14 cellular contexts compared by ENCODE assay signal in genomic region chr4:147546341-147546740, GRCh38.
A peak's percentile ranks its signal among the peaks of the same experiment; 100 is the strongest.
DNase-seq lines count a peak whose midpoint lies in the region; ATAC-seq and TF ChIP-seq lines count a peak whose summit lies in the region.
"Had no signal": no experiment of that assay in that cellular context is flagged by ENCODE, and none has a peak within 500 bp of the region (broad histone marks: within the 10 kb centered on the region; RNA-seq: fewer than 3 reads in every experiment).

No MANE protein-coding gene starts in this region.

- DNase-seq in DMS53 (lab: John Stamatoyannopoulos, UW) = peak; percentile 47
- no peak for DNase-seq in DMS53 treated with DMSO at 0.1 percent for 48 hours (lab: John Stamatoyannopoulos, UW; ENCODE audit: unreplicated experiment)
- peak in 1 of 2 donors; percentile 66 for DNase-seq in ascending aorta (ENCODE audit: low spot score in 2 of 2)
- peak; percentile 83 to 87 for DNase-seq in foreskin keratinocyte
- no peak for DNase-seq in DMS 273 (lab: John Stamatoyannopoulos, UW; ENCODE audit: unreplicated experiment)
- DNase-seq in superior temporal gyrus (ENCODE audit: extremely low spot score) = no peak
- no peak for DNase-seq in activated CD4-positive, CD25-positive, alpha-beta regulatory T cell treated with anti-CD3 and anti-CD28 coated beads, Interleukin-2, amount 50 U/mL, for 72 hours
- DNase-seq: activated CD8-positive, alpha-beta memory T cell treated with anti-CD3 and anti-CD28 coated beads, Interleukin-2, amount 10 ng/mL, durations not matched to agents 7 days and 5 days; mucosa of descending colon; NCI-H345; Peyer's patch; stimulated activated naive CD8-positive, alpha-beta T cell treated with anti-CD3 and anti-CD28 coated beads, Interleukin-15, amount 100 ng/mL, for 72 hours had no signal

- H3K27ac ChIP-seq in ascending aorta (peak overlapping the region; percentile 57 to 69), foreskin keratinocyte (peak overlapping the region; percentile 53)
- H3K27ac ChIP-seq: 22Rv1, Peyer's patch had no signal

- ATAC-seq in foreskin keratinocyte = peak; percentile 72
- no peak for ATAC-seq in HG02884 (IDR thresholded peaks at IDR 0.05; ENCODE audit: unreplicated experiment)
- ATAC-seq: activated CD8-positive, alpha-beta memory T cell treated with anti-CD3 and anti-CD28 coated beads, Interleukin-2, amount 10 ng/mL, durations not matched to agents 7 days and 5 days; mucosa of descending colon; stimulated activated naive CD8-positive, alpha-beta T cell treated with anti-CD3 and anti-CD28 coated beads, Interleukin-15, amount 100 ng/mL, for 72 hours had no signal

- peaks cover 0 to 21% of the 10 kb centered on the region in 2 donors for H3K4me1 ChIP-seq in ascending aorta
- H3K4me1 ChIP-seq in foreskin keratinocyte = peaks cover 4% of the 10 kb centered on the region
- H3K4me1 ChIP-seq: Peyer's patch had no signal

- TF ChIP-seq CTCF in ascending aorta (IDR thresholded peaks at IDR 0.05) = no peak
- TF ChIP-seq CTCF in foreskin keratinocyte (conservative IDR thresholded peaks at IDR 0.05) = no peak

- H3K4me3 ChIP-seq in ascending aorta = no peak overlapping the region
- H3K4me3 ChIP-seq: mucosa of descending colon, Peyer's patch had no signal

- no peaks in the 10 kb centered on the region for H3K9me3 ChIP-seq in ascending aorta
- H3K9me3 ChIP-seq: mucosa of descending colon, Peyer's patch had no signal

- H3K36me3 ChIP-seq in ascending aorta = no peaks in the 10 kb centered on the region
- H3K36me3 ChIP-seq: Peyer's patch had no signal

- no peaks in the 10 kb centered on the region for H3K27me3 ChIP-seq in ascending aorta
- no peaks in the 10 kb centered on the region for H3K27me3 ChIP-seq in foreskin keratinocyte
- H3K27me3 ChIP-seq: Peyer's patch had no signal

- intact Hi-C loops in ascending aorta (cut with DNase I) = no loop called here

Comparison
In these comparisons a context has a peak if more than half of its experiments do, and no peak if none do; other contexts are left out.
1. DNase-seq: peak in DMS53 (single experiment) and foreskin keratinocyte (2 of 2); none in DMS53 treated with DMSO at 0.1 percent for 48 hours (single experiment), DMS 273 (single experiment), superior temporal gyrus (single experiment) and activated CD4-positive, CD25-positive, alpha-beta regulatory T cell treated with anti-CD3 and anti-CD28 coated beads, Interleukin-2, amount 50 U/mL, for 72 hours (single experiment).